ENCODE assay signal across 8 cellular contexts in the genomic region with DNA sequence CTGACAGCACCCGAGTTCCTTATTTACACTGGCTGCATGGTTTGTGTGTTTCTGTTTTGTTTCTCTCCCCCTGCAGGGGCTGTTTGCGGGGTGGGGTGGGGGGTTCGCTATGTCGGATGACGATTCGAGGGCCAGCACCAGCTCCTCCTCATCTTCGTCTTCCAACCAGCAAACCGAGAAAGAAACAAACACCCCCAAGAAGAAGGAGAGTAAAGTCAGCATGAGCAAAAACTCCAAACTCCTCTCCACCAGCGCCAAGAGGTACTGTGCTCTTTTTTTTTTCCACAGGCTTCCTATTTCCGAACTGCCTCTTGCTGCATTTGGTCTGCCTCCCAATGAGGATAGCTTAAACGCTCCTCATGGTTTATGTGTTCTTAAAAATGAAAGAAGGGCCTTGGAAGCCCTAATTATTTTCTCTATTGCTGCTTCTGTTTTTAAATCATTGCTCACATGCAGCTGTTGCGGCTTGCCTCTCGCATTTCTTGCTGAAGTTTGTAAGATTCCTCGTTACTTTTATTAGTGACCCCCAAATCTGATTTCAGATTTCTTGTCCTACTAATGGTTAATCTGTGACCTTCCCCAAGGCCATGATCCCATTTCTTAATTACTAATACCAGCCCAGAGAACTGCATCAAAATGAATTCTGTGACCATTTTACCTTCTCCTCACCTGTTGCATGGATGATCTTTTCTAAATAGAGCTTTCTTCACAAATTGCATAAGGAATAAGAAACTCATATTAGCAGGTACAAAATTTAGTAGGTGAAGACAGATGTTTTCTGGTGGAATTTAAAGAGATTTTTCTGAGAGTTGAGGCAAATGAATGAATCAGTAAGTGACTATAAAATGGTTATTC. TPM values are rescaled to one million over a fixed set of nuclear protein-coding genes. Genes with fewer than 3 reads are reported as not detected.
A peak's percentile ranks its signal among the peaks of the same experiment; 100 is the strongest.
DNase-seq lines count a peak whose midpoint lies in the region; ATAC-seq and TF ChIP-seq lines count a peak whose summit lies in the region.

No MANE protein-coding gene starts in this region.

- peaks cover 7% of the 10 kb centered on the region for H3K27me3 Mint-ChIP-seq in activated naive CD4-positive, alpha-beta T cell treated with anti-CD3 and anti-CD28 coated beads for 36 hours (ENCODE audit: low read depth)

- peak; percentile 6; the same call in 1 of the 3 replicates for ATAC-seq in RWPE2 (ENCODE audit: low read depth)
- no peak for ATAC-seq in GM21447 (IDR thresholded peaks at IDR 0.05; ENCODE audit: unreplicated experiment)
- ATAC-seq in HG03025 (IDR thresholded peaks at IDR 0.05; ENCODE audit: low FRiP score, unreplicated experiment): no peak

- intact Hi-C loops in activated naive CD4-positive, alpha-beta T cell treated with anti-CD3 and anti-CD28 coated beads for 36 hours (cut with micrococcal nuclease): loop anchor here (2.0 to 10.0 kb wide), 4 partner anchors 109 to 877 kb away; partner anchors contain the start of genes NKIRAS1 and RPL15

- no peak for TF ChIP-seq CTCF in RWPE2 (IDR thresholded peaks at IDR 0.05; ENCODE audit: poor library complexity, severe bottlenecking)

- CTCF ChIA-PET in activated naive CD4-positive, alpha-beta T cell treated with anti-CD3 and anti-CD28 coated beads for 36 hours (lab: Charles Lee): interaction anchor here (0.6 to 1.1 kb wide), 3 partner anchors 30 to 1695 kb away, joined by 3 to 4 read pairs (median 3); no protein-coding TSS in a partner anchor

- H3K4me1 Mint-ChIP-seq in activated naive CD4-positive, alpha-beta T cell treated with anti-CD3 and anti-CD28 coated beads for 36 hours (ENCODE audit: low read depth): peaks cover 48% of the 10 kb centered on the region

- H3K4me3 ChIP-seq in RWPE2 (ENCODE audit: severe bottlenecking) (peak overlapping the region; percentile 79), endocrine pancreas (ENCODE audit: control insufficient read depth, insufficient read depth, low read length) (peak overlapping the region; percentile 64), mucosa of rectum (ENCODE audit: low read length in 2 of 2) (peak overlapping the region; percentile 76 to 77)

- H3K9ac ChIP-seq in endocrine pancreas (ENCODE audit: control insufficient read depth, insufficient read depth, low read length) (peak overlapping the region; percentile 33), mucosa of rectum (ENCODE audit: low read depth in 1 of 2, low read length in 2 of 2) (peak overlapping the region; percentile 56 to 75)

- H3K27ac ChIP-seq in RWPE2 (ENCODE audit: poor library complexity, severe bottlenecking) (peak overlapping the region; percentile 73), mucosa of rectum (ENCODE audit: low read depth in 2 of 2, low read length in 2 of 2) (peak overlapping the region; percentile 61 to 72)

- peak overlapping the region; percentile 88 for H3K4me3 Mint-ChIP-seq in activated naive CD4-positive, alpha-beta T cell treated with anti-CD3 and anti-CD28 coated beads for 36 hours

- H3K4me1 ChIP-seq in RWPE2 (ENCODE audit: insufficient read depth, poor library complexity, severe bottlenecking) (peaks cover 29% of the 10 kb centered on the region), endocrine pancreas (ENCODE audit: control insufficient read depth, insufficient read depth, low read length) (peaks cover 13% of the 10 kb centered on the region), mucosa of rectum (ENCODE audit: control insufficient read depth in 2 of 2, insufficient read depth in 2 of 2, low read length in 2 of 2) (peaks cover 20 to 31% of the 10 kb centered on the region in 2 donors)

- H3K36me3 ChIP-seq in RWPE2 (ENCODE audit: low read depth) (peaks cover 21% of the 10 kb centered on the region), endocrine pancreas (ENCODE audit: control insufficient read depth, insufficient read depth, low read length) (no peaks in the 10 kb centered on the region), mucosa of rectum (ENCODE audit: control insufficient read depth in 2 of 2, insufficient read depth in 2 of 2, low read length in 2 of 2) (no peaks in the 10 kb centered on the region)

- peaks cover 9% of the 10 kb centered on the region for H3K36me3 Mint-ChIP-seq in activated naive CD4-positive, alpha-beta T cell treated with anti-CD3 and anti-CD28 coated beads for 36 hours (ENCODE audit: low read depth)

- no peaks in the 10 kb centered on the region for H3K27me3 ChIP-seq in RWPE2 (ENCODE audit: insufficient read depth, poor library complexity, severe bottlenecking)
- H3K27me3 ChIP-seq in endocrine pancreas (ENCODE audit: control insufficient read depth, insufficient read depth, low read length): no peaks in the 10 kb centered on the region
- H3K27me3 ChIP-seq in mucosa of rectum (ENCODE audit: control insufficient read depth in 2 of 2, insufficient read depth in 2 of 2, low read length in 2 of 2): no peaks in the 10 kb centered on the region

- peak overlapping the region; percentile 86 for H3K27ac Mint-ChIP-seq in activated naive CD4-positive, alpha-beta T cell treated with anti-CD3 and anti-CD28 coated beads for 36 hours

- DNase-seq in activated naive CD4-positive, alpha-beta T cell treated with anti-CD3 and anti-CD28 coated beads for 36 hours: no peak
- DNase-seq in activated naive CD4-positive, alpha-beta T cell (lab: John Stamatoyannopoulos, UW): no peak
- no peak for DNase-seq in RWPE2 (ENCODE audit: low spot score)
- no peak for DNase-seq in effector CD8-positive, alpha-beta T cell (lab: John Stamatoyannopoulos, UW)

- no peaks in the 10 kb centered on the region for H3K9me3 Mint-ChIP-seq in activated naive CD4-positive, alpha-beta T cell treated with anti-CD3 and anti-CD28 coated beads for 36 hours

- H3K9me3 ChIP-seq in RWPE2 (ENCODE audit: severe bottlenecking): no peaks in the 10 kb centered on the region
- H3K9me3 ChIP-seq in endocrine pancreas (ENCODE audit: control insufficient read depth, low read length): no peaks in the 10 kb centered on the region
- no peaks in the 10 kb centered on the region for H3K9me3 ChIP-seq in mucosa of rectum (ENCODE audit: control insufficient read depth in 2 of 2, low read length in 2 of 2)

RNA-seq across cellular contexts. Expression of gene UBE2E1, which starts 1.6 kb away (rescaled TPM):
- total RNA-seq in activated naive CD4-positive, alpha-beta T cell treated with anti-CD3 and anti-CD28 coated beads for 36 hours: 10 to 100 TPM; 66.0 to 66.6 TPM
